2 cellular contexts compared by ENCODE assay signal in genomic region chr18:44835555-44836156, GRCh38.
TF ChIP-seq lines count a peak whose summit lies in the region.

No MANE protein-coding gene starts in this region.

TF ChIP-seq in liver, 16 proteins besides CTCF, POLR2A, EP300 and RAD21 (continued from another document):
- peak; percentile 14 for TF ChIP-seq REST (IDR thresholded peaks at IDR 0.05)
- TF ChIP-seq HNF4G (IDR thresholded peaks at IDR 0.05): no peak
- no peak for TF ChIP-seq ATF3 (IDR thresholded peaks at IDR 0.05)
- TF ChIP-seq GABPA (IDR thresholded peaks at IDR 0.05 in 1 of 2, conservative IDR thresholded peaks at IDR 0.05 in 1 of 2): no peak
- peak; percentile 44 for TF ChIP-seq YY1 (IDR thresholded peaks at IDR 0.05)
- peak in 1 of 2 donors; percentile 49 for TF ChIP-seq JUND (IDR thresholded peaks at IDR 0.05)
- no peak for TF ChIP-seq FOXA1 (IDR thresholded peaks at IDR 0.05)
- TF ChIP-seq ZBTB33 (IDR thresholded peaks at IDR 0.05): no peak

TF ChIP-seq in HepG2, 621 proteins besides CTCF, POLR2A, EP300 and RAD21 (continued from another document):
- TF ChIP-seq ZNF503 (CRISPR knock-in tag; IDR thresholded peaks at IDR 0.05) (no peak), ZMYM3 (CRISPR knock-in tag; IDR thresholded peaks at IDR 0.05) (no peak), ZNF562 (CRISPR knock-in tag; IDR thresholded peaks at IDR 0.05; ENCODE audit: borderline replicate concordance) (no peak), SRSF9 (IDR thresholded peaks at IDR 0.05; ENCODE audit: borderline replicate concordance, insufficient read depth, low read depth, low read length, poor library complexity, severe bottlenecking) (no peak), ZNF460 (CRISPR knock-in tag; IDR thresholded peaks at IDR 0.05; ENCODE audit: borderline replicate concordance) (no peak), TEAD3 (CRISPR knock-in tag; optimal IDR thresholded peaks at IDR 0.05; ENCODE audit: borderline replicate concordance) (no peak), TFAP4 (IDR thresholded peaks at IDR 0.05; ENCODE audit: borderline replicate concordance, low read depth) (no peak), AKAP8 (CRISPR knock-in tag; IDR thresholded peaks at IDR 0.05) (no peak), ZNF740 (CRISPR knock-in tag; IDR thresholded peaks at IDR 0.05) (no peak), RBFOX2 (IDR thresholded peaks at IDR 0.05; ENCODE audit: low read depth, low read length) (no peak), MIER3 (CRISPR knock-in tag; IDR thresholded peaks at IDR 0.05; ENCODE audit: borderline replicate concordance) (no peak)
